ENCODE assay signal across 27 cellular contexts in genomic region chr22:48240935-48241230, GRCh38.
"Had no signal": no experiment of that assay in that cellular context is flagged by ENCODE, and none has a peak within 500 bp of the region (broad histone marks: within the 10 kb centered on the region; RNA-seq: fewer than 3 reads in every experiment).

No MANE protein-coding gene starts in this region.

- H3K4me2 ChIP-seq: hepatocyte had no signal

- H3K27me3 ChIP-seq: colonic mucosa, gastrocnemius medialis, hepatocyte, sigmoid colon, upper lobe of right lung had no signal

- H3K4me3 ChIP-seq: colonic mucosa, gastrocnemius medialis, hepatocyte, sigmoid colon, tibial artery, upper lobe of right lung had no signal

- H3K27ac Mint-ChIP-seq: activated CD8-positive, alpha-beta memory T cell treated with anti-CD3 and anti-CD28 coated beads, Interleukin-2, amount 10 ng/mL, durations not matched to agents 7 days and 5 days; activated CD8-positive, alpha-beta T cell treated with anti-CD3 and anti-CD28 coated beads for 36 hours; activated naive CD4-positive, alpha-beta T cell treated with anti-CD3 and anti-CD28 coated beads, Interleukin-2, amount 50 U/mL, for 72 hours; activated T-cell treated with anti-CD3 and anti-CD28 coated beads, Interleukin-2, amount 50 U/mL, for 72 hours; naive thymus-derived CD4-positive, alpha-beta T cell; stimulated activated naive CD8-positive, alpha-beta T cell treated with anti-CD3 and anti-CD28 coated beads, Interleukin-15, Interleukin-2, amounts not matched to agents 100 ng/mL and 50 ng/mL, for 24 hours had no signal

- H3K79me2 ChIP-seq: hepatocyte had no signal

- H3K4me1 ChIP-seq: colonic mucosa, gastrocnemius medialis, sigmoid colon, tibial artery, upper lobe of right lung had no signal

- H3K36me3 Mint-ChIP-seq: activated CD8-positive, alpha-beta memory T cell treated with anti-CD3 and anti-CD28 coated beads, Interleukin-2, amount 10 ng/mL, durations not matched to agents 7 days and 5 days; activated naive CD4-positive, alpha-beta T cell treated with anti-CD3 and anti-CD28 coated beads, Interleukin-2, amount 50 U/mL, for 72 hours; naive thymus-derived CD4-positive, alpha-beta T cell had no signal

- ATAC-seq: activated CD8-positive, alpha-beta memory T cell treated with anti-CD3 and anti-CD28 coated beads, Interleukin-2, amount 10 ng/mL, durations not matched to agents 7 days and 5 days; activated CD8-positive, alpha-beta T cell treated with anti-CD3 and anti-CD28 coated beads for 36 hours; activated naive CD4-positive, alpha-beta T cell treated with anti-CD3 and anti-CD28 coated beads, Interleukin-2, amount 50 U/mL, for 72 hours; activated T-cell treated with anti-CD3 and anti-CD28 coated beads, Interleukin-2, amount 50 U/mL, for 72 hours; gastrocnemius medialis; naive thymus-derived CD4-positive, alpha-beta T cell; SK-N-SH treated with all-trans-retinoic acid at 6 μM for 48 hours; upper lobe of right lung had no signal

- H3K9me3 Mint-ChIP-seq: activated CD8-positive, alpha-beta T cell treated with anti-CD3 and anti-CD28 coated beads for 36 hours; naive thymus-derived CD4-positive, alpha-beta T cell; stimulated activated naive CD8-positive, alpha-beta T cell treated with anti-CD3 and anti-CD28 coated beads, Interleukin-15, Interleukin-2, amounts not matched to agents 100 ng/mL and 50 ng/mL, for 24 hours had no signal

- H3K4me3 Mint-ChIP-seq: activated CD8-positive, alpha-beta memory T cell treated with anti-CD3 and anti-CD28 coated beads, Interleukin-2, amount 10 ng/mL, durations not matched to agents 7 days and 5 days; activated CD8-positive, alpha-beta T cell treated with anti-CD3 and anti-CD28 coated beads for 36 hours; activated T-cell treated with anti-CD3 and anti-CD28 coated beads, Interleukin-2, amount 50 U/mL, for 72 hours; naive thymus-derived CD4-positive, alpha-beta T cell; stimulated activated naive CD8-positive, alpha-beta T cell treated with anti-CD3 and anti-CD28 coated beads, Interleukin-15, Interleukin-2, amounts not matched to agents 100 ng/mL and 50 ng/mL, for 24 hours had no signal

- DNase-seq: activated CD4-positive, alpha-beta T cell treated with anti-CD3 and anti-CD28 coated beads for 1 hour; activated CD4-positive, alpha-beta T cell treated with anti-CD3 and anti-CD28 coated beads, Interleukin-2, amount 50 U/mL, for 1 hour; activated CD8-positive, alpha-beta memory T cell treated with anti-CD3 and anti-CD28 coated beads, Interleukin-2, amount 10 ng/mL, durations not matched to agents 7 days and 5 days; activated CD8-positive, alpha-beta T cell treated with anti-CD3 and anti-CD28 coated beads for 36 hours; activated naive CD4-positive, alpha-beta T cell; activated T-cell treated with anti-CD3 and anti-CD28 coated beads for 4 hours; activated T-cell treated with anti-CD3 and anti-CD28 coated beads, Interleukin-2, amount 50 U/mL, for 72 hours; anterior cingulate cortex; cerebellar nuclear complex; colonic mucosa; effector memory CD4-positive, alpha-beta T cell; erythroblast; gastrocnemius medialis; glutamatergic neuron; left cardiac atrium; midbrain; naive thymus-derived CD4-positive, alpha-beta T cell; sigmoid colon; small intestine; substantia nigra; T-helper 2 cell; upper lobe of right lung had no signal

- H3K36me3 ChIP-seq: colonic mucosa, gastrocnemius medialis, sigmoid colon, tibial artery, upper lobe of right lung had no signal

- H3K27ac ChIP-seq: colonic mucosa, gastrocnemius medialis, hepatocyte, sigmoid colon, tibial artery, upper lobe of right lung had no signal

- H3K9me3 ChIP-seq: colonic mucosa, gastrocnemius medialis, sigmoid colon, tibial artery, upper lobe of right lung had no signal

- H2AFZ ChIP-seq: hepatocyte had no signal
